8 cellular contexts compared by ENCODE assay signal in genomic region chr19:39502640-39503417, GRCh38. TPM values are rescaled to one million over a fixed set of nuclear protein-coding genes. Genes with fewer than 3 reads are reported as not detected.
DNase-seq lines count a peak whose midpoint lies in the region; ATAC-seq and TF ChIP-seq lines count a peak whose summit lies in the region.
"Had no signal": no experiment of that assay in that cellular context is flagged by ENCODE, and none has a peak within 500 bp of the region (broad histone marks: within the 10 kb centered on the region; RNA-seq: fewer than 3 reads in every experiment).

No MANE protein-coding gene starts in this region.

- H3K9me3 ChIP-seq in HCT116 (ENCODE audit: control insufficient read depth in 1 of 2, insufficient read depth in 1 of 2, low read depth in 1 of 2, low read length in 2 of 2) (no peaks in the 10 kb centered on the region), heart left ventricle (no peaks in the 10 kb centered on the region)

- H3K27me3 ChIP-seq in HCT116 (ENCODE audit: insufficient read depth, low read length) (no peaks in the 10 kb centered on the region), heart left ventricle (peaks cover 37 to 97% (median 77%) of the 10 kb centered on the region in 9 donors)

- CTCF ChIA-PET in HCT116 (lab: Charles Lee): interaction anchor here (0.6 to 1.3 kb wide), 4 partner anchors 15 to 67 kb away, joined by 3 to 5 read pairs (median 4); partner anchors contain the start of gene RPS16

- H4K20me1 ChIP-seq in HCT116 (ENCODE audit: insufficient read depth): no peaks in the 10 kb centered on the region

- 13 to 16% (median 14%) methylated on average over 59 to 69 of the region's 69 CpGs for WGBS in heart left ventricle, 4 donors

- H2AFZ ChIP-seq in HCT116 (ENCODE audit: low read depth, low read length, poor library complexity, severe bottlenecking): peak overlapping the region; percentile 61

- no peaks in the 10 kb centered on the region for H3K79me2 ChIP-seq in HCT116 (ENCODE audit: insufficient read depth, low read length)

- H3K9me2 ChIP-seq in HCT116 (ENCODE audit: insufficient read depth): no peaks in the 10 kb centered on the region

- H3K4me3 ChIP-seq in HCT116 (replicated peaks in 1 of 2; ENCODE audit: low read depth in 1 of 2, low read length in 2 of 2) (no peak overlapping the region), heart left ventricle (peak overlapping the region in 1 of 12 donors; percentile 5)

- intact Hi-C loops in HCT116 (cut with micrococcal nuclease) (no loop called here), heart left ventricle (cut with DNase I) (no loop called here)

- no peak overlapping the region for H3K9ac ChIP-seq in HCT116 (ENCODE audit: low read length)

- TF ChIP-seq CTCF in HCT116 (IDR thresholded peaks at IDR 0.05 in 2 of 3, conservative IDR thresholded peaks at IDR 0.05 in 1 of 3; ENCODE audit: borderline replicate concordance in 1 of 3, insufficient read depth in 1 of 3, low read depth in 2 of 3, low read length in 2 of 3) (peak; percentile 42 to 72 (median 72); a peak in 5 of 6 replicates), heart left ventricle (IDR thresholded peaks at IDR 0.05) (peak; percentile 56 to 85 (median 70))

- H3K36me3 ChIP-seq in HCT116 (ENCODE audit: control insufficient read depth in 1 of 2, insufficient read depth in 2 of 2, low read length in 2 of 2) (no peaks in the 10 kb centered on the region), heart left ventricle (no peaks in the 10 kb centered on the region)

- peaks cover 0 to 4% of the 10 kb centered on the region in 2 experiments; a peak in 1 of 4 replicates for H3K4me1 ChIP-seq in HCT116 (ENCODE audit: control insufficient read depth in 1 of 2, insufficient read depth in 2 of 2, low read length in 2 of 2)
- H3K4me1 ChIP-seq in heart left ventricle: peaks cover 3 to 35% (median 14%) of the 10 kb centered on the region in 12 donors

- no TSS peak for BruUV-seq in HCT116 (replicated peaks; lab: Mats Ljungman, UMichigan)

- POLR2A ChIA-PET in HCT116 (lab: Charles Lee): no interaction called here

- TF ChIP-seq POLR2A in HCT116 (IDR thresholded peaks at IDR 0.05; ENCODE audit: borderline replicate concordance, extremely low read depth, insufficient read depth, insufficient read length) (no peak), heart left ventricle (IDR thresholded peaks at IDR 0.05) (no peak)

- no peak overlapping the region for H3K27ac ChIP-seq in HCT116 (ENCODE audit: low read depth, low read length)
- H3K27ac ChIP-seq in heart left ventricle: no peak overlapping the region

- peak; percentile 87 for ATAC-seq in HCT116
- ATAC-seq in SK-N-SH treated with all-trans-retinoic acid at 6 μM for 48 hours: peak; percentile 13; the same call in 2 of the 3 replicates
- peak; percentile 60 to 78 (median 67) for ATAC-seq in heart left ventricle
- ATAC-seq in GM21367 (IDR thresholded peaks at IDR 0.05; ENCODE audit: unreplicated experiment): no peak

- DNase-seq in HCT116 (ENCODE audit: low read depth, low spot score): peak; percentile 66
- DNase-seq in activated naive CD4-positive, alpha-beta T cell treated with Interleukin-2 at 50 U/mL for 16 hours: peak; percentile 81
- peak; percentile 43 to 84 (median 53) for DNase-seq in heart left ventricle
- DNase-seq in stimulated activated CD4-positive, alpha-beta T cell treated with anti-CD3 and anti-CD28 coated beads, Interleukin-12 subunit alpha, Interleukin-12 subunit beta, amount 100 ng/mL, for 24 hours (ENCODE audit: low read depth in 2 of 2): peak; percentile 55 to 65
- DNase-seq in NCI-H2171 (lab: John Stamatoyannopoulos, UW): no peak

- RAD21 ChIA-PET in HCT116 (lab: Charles Lee; ENCODE audit: low non-redundant PET in 1 of 2, low total read pairs in 2 of 2, uncharacterized antibody in 2 of 2, unreplicated experiment in 2 of 2): no interaction called here

- H3K4me2 ChIP-seq in HCT116 (ENCODE audit: low read length): no peak overlapping the region

- TF ChIP-seq RAD21 in HCT116 (IDR thresholded peaks at IDR 0.05; ENCODE audit: low read depth): no peak; the same call in 1 of the 2 replicates

TF ChIP-seq in HCT116, 20 proteins besides CTCF, POLR2A, EP300 and RAD21 (continues in another document):
- TF ChIP-seq CEBPB (IDR thresholded peaks at IDR 0.05; ENCODE audit: low read depth): no peak
- TF ChIP-seq ZBTB33 (IDR thresholded peaks at IDR 0.05; ENCODE audit: extremely low read depth, insufficient replicate concordance, low read length): no peak
- no peak for TF ChIP-seq ZNF274 (IDR thresholded peaks at IDR 0.05; ENCODE audit: low read depth, low read length)
- no peak for TF ChIP-seq SP1 (IDR thresholded peaks at IDR 0.05; ENCODE audit: low read depth)

TF ChIP-seq in SK-N-SH treated with all-trans-retinoic acid at 6 μM for 48 hours, 23 proteins besides CTCF, POLR2A, EP300 and RAD21 (continues in another document):
- no peak for TF ChIP-seq TSHZ2 (CRISPR knock-in tag; IDR thresholded peaks at IDR 0.05)
- TF ChIP-seq POU6F1 (CRISPR knock-in tag; IDR thresholded peaks at IDR 0.05; ENCODE audit: borderline replicate concordance, low read depth): no peak
- no peak for TF ChIP-seq SNAI2 (CRISPR knock-in tag; IDR thresholded peaks at IDR 0.05)
- TF ChIP-seq ZNF565 (CRISPR knock-in tag; conservative IDR thresholded peaks at IDR 0.05; ENCODE audit: low read depth): no peak
- TF ChIP-seq TCF4 (CRISPR knock-in tag; IDR thresholded peaks at IDR 0.05; ENCODE audit: borderline replicate concordance): no peak
- TF ChIP-seq ZC3H10 (CRISPR knock-in tag; IDR thresholded peaks at IDR 0.05): no peak
- no peak for TF ChIP-seq PPARA (CRISPR knock-in tag; IDR thresholded peaks at IDR 0.05; ENCODE audit: borderline replicate concordance)
- TF ChIP-seq ISL1 (CRISPR knock-in tag; IDR thresholded peaks at IDR 0.05): no peak
- TF ChIP-seq TOX (CRISPR knock-in tag; IDR thresholded peaks at IDR 0.05; ENCODE audit: borderline replicate concordance): no peak
- no peak for TF ChIP-seq CREB5 (CRISPR knock-in tag; IDR thresholded peaks at IDR 0.05; ENCODE audit: low read depth)

RNA-seq across cellular contexts. Expression of gene DLL3, which starts 4.1 kb away (rescaled TPM):
- 0.17 TPM for total RNA-seq in HCT116 (2021; ENCODE audit: unreplicated experiment)
- 0.03 and 0.07 TPM in 2 replicates for polyA plus RNA-seq in HCT116 (2012)
- not detected for total RNA-seq in heart left ventricle
- polyA plus RNA-seq in heart left ventricle: not detected

RNA-seq across cellular contexts. Expression of gene SELENOV, which starts 12.1 kb away (rescaled TPM):
- total RNA-seq in HCT116 (2021; ENCODE audit: unreplicated experiment): not detected
- polyA plus RNA-seq in HCT116 (2012): not detected in 2 replicates
- total RNA-seq in heart left ventricle: not detected
- not detected for polyA plus RNA-seq in heart left ventricle
- total RNA-seq: glomerular endothelial cell had no signal

RNA-seq across cellular contexts. Expression of gene TIMM50, which starts 22.2 kb away (rescaled TPM):
- total RNA-seq in HCT116 (2021; ENCODE audit: unreplicated experiment) (111 TPM), heart left ventricle (10 to 100 TPM; 66.0 to 91.3 (median 77.3) TPM)
- polyA plus RNA-seq in HCT116 (2012): 97.4 and 117 TPM in 2 replicates
- 100 to 1,000 TPM; 103 to 106 TPM for polyA plus RNA-seq in heart left ventricle

RNA-seq across cellular contexts. Expression of gene EID2B, which starts 29.8 kb away (rescaled TPM):
- total RNA-seq in HCT116 (2021; ENCODE audit: unreplicated experiment) (1.2 TPM), heart left ventricle (1 to 10 TPM; 1.1 to 5.1 (median 2.9) TPM)
- polyA plus RNA-seq in HCT116 (2012): 0.42 and 0.91 TPM in 2 replicates
- polyA plus RNA-seq in heart left ventricle: 1 to 10 TPM; 1.4 to 2.2 TPM

RNA-seq across cellular contexts. Expression of gene EID2, which starts 37.1 kb away (rescaled TPM):
- total RNA-seq in HCT116 (2021; ENCODE audit: unreplicated experiment): 11.7 TPM
- polyA plus RNA-seq in HCT116 (2012): 6.2 and 7.0 TPM in 2 replicates
- 10 to 100 TPM in 7 of 9 donors, 1 to 10 TPM in 2; 7.1 to 14.6 (median 12.6) TPM for total RNA-seq in heart left ventricle
- 10 to 100 TPM; 12.9 to 16.5 TPM for polyA plus RNA-seq in heart left ventricle
